1 cellular context compared by ENCODE assay signal in genomic region chr11:59667812-59668187, GRCh38.
TF ChIP-seq lines count a peak whose summit lies in the region.

No MANE protein-coding gene starts in this region.

TF ChIP-seq in GM12878, 131 proteins besides CTCF, POLR2A, EP300 and RAD21:
- TF ChIP-seq E2F8 (IDR thresholded peaks at IDR 0.05; ENCODE audit: low read depth, partially characterized antibody) (no peak), ATF2 (IDR thresholded peaks at IDR 0.05; ENCODE audit: low read length) (no peak), RFX5 (IDR thresholded peaks at IDR 0.05; ENCODE audit: low read depth, low read length) (no peak), ZNF687 (IDR thresholded peaks at IDR 0.05) (no peak), USF1 (IDR thresholded peaks at IDR 0.05; ENCODE audit: borderline replicate concordance, extremely low read length, insufficient read depth, low read depth, low read length) (no peak)
